27 cellular contexts compared by ENCODE assay signal in the genomic region with DNA sequence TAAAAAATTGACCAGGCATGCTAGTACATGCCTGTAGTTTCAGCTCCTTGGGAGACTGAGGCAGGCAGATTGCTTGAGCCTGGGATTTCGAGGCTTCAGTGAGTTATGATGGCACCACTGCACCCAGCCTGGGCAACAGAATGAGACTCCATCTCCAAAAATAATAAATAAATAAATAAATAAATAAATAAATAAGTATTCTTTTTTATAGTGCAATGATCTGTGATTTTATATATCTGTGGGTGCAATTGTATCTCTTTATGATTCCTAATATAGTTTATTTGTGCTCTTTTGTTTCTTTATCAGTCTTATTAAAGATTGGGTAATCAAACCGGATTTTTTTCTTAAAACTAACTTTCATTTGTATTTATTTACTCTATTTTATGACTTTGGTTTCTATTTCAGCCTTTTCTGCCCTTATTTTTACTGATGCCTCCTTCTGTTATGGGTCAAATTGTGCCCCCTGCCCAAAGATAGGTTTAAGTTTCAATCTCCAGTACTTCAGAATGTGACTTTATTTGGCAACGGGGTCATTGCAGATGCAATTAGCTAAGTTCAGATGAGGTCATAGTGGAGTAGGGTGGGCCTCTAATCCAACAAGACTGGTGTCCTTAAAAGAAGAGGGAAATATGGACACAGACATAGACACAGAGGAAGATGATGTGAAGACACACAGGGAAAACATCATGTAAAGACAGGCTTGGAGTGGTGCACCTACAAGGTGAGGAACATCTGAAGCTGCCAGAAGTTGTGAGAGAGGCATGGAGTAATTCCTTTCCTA.
"Had no signal": no experiment of that assay in that cellular context is flagged by ENCODE, and none has a peak within 500 bp of the region (broad histone marks: within the 10 kb centered on the region; RNA-seq: fewer than 3 reads in every experiment).

No MANE protein-coding gene starts in this region.

- H3K27me3 ChIP-seq: neural progenitor cell, ovary, right lobe of liver, sigmoid colon, stomach, tibial artery, transverse colon, upper lobe of right lung, uterus had no signal

- DNase-seq: natural killer cell; occipital lobe; ovary; posterior cingulate gyrus; psoas muscle; right cardiac atrium; right lobe of liver; sigmoid colon; small intestine; stimulated activated CD4-positive, alpha-beta T cell treated with anti-CD3 and anti-CD28 coated beads, Interleukin-15, amount 100 ng/mL, for 24 hours; stimulated activated CD4-positive, alpha-beta T cell treated with anti-CD3 and anti-CD28 coated beads, Interleukin-2, amount 100 ng/mL, for 24 hours; stimulated activated CD4-positive, alpha-beta T cell treated with anti-CD3 and anti-CD28 coated beads, Interleukin-2, amount 100 ng/mL, for 48 hours; stimulated activated CD4-positive, alpha-beta T cell treated with anti-CD3 and anti-CD28 coated beads, Interleukin-4, amount 100 ng/mL, for 24 hours; stimulated activated naive B cell treated with anti-CD40 and anti-IgM and Interleukin-4, amounts not matched to agents 10 μg/mL and 1 μg/mL and 100 μg/mL, for 72 hours; stimulated activated naive CD4-positive, alpha-beta T cell treated with Interleukin-2 at 50 U/mL for 16 hours; stomach; tibial artery; transverse colon; upper lobe of right lung; uterus had no signal

- ATAC-seq: natural killer cell; psoas muscle; right cardiac atrium; right lobe of liver; stimulated activated effector memory CD8-positive, alpha-beta T cell treated with anti-CD3 and anti-CD28 coated beads, Interleukin-12 subunit alpha, Interleukin-12 subunit beta, amount 100 ng/mL, for 72 hours; stimulated activated naive B cell treated with anti-CD40 and anti-IgM and Interleukin-4, amounts not matched to agents 10 μg/mL and 1 μg/mL and 100 μg/mL, for 72 hours; upper lobe of right lung had no signal

- H2AFZ ChIP-seq: neural progenitor cell, parathyroid adenoma had no signal

- H3K4me3 ChIP-seq: neural progenitor cell, ovary, psoas muscle, right lobe of liver, sigmoid colon, stomach, tibial artery, transverse colon, upper lobe of right lung, uterus had no signal

- H3K4me3 Mint-ChIP-seq: natural killer cell; nephron; neural progenitor cell; stimulated activated effector memory CD8-positive, alpha-beta T cell treated with anti-CD3 and anti-CD28 coated beads, Interleukin-12 subunit alpha, Interleukin-12 subunit beta, amount 100 ng/mL, for 72 hours; stimulated activated naive B cell treated with anti-CD40 and anti-IgM and Interleukin-4, amounts not matched to agents 10 μg/mL and 1 μg/mL and 100 μg/mL, for 72 hours; stimulated activated naive CD8-positive, alpha-beta T cell treated with anti-CD3 and anti-CD28 coated beads, Interleukin-15, Interleukin-2, amounts not matched to agents 100 ng/mL and 50 ng/mL, for 24 hours; type B pancreatic cell had no signal

- H3K27ac ChIP-seq: neural progenitor cell, ovary, parathyroid adenoma, psoas muscle, right lobe of liver, sigmoid colon, stomach, tibial artery, transverse colon, upper lobe of right lung, uterus had no signal

- FAIRE-seq: small intestine had no signal

- H3K4me1 Mint-ChIP-seq: natural killer cell; neural progenitor cell; stimulated activated effector memory CD8-positive, alpha-beta T cell treated with anti-CD3 and anti-CD28 coated beads, Interleukin-12 subunit alpha, Interleukin-12 subunit beta, amount 100 ng/mL, for 72 hours; stimulated activated naive B cell treated with anti-CD40 and anti-IgM and Interleukin-4, amounts not matched to agents 10 μg/mL and 1 μg/mL and 100 μg/mL, for 72 hours had no signal

- H3K4me1 ChIP-seq: neural progenitor cell, parathyroid adenoma, psoas muscle, right lobe of liver, sigmoid colon, upper lobe of right lung, uterus had no signal

- H3K9ac ChIP-seq: neural progenitor cell, parathyroid adenoma had no signal

- H3K27ac Mint-ChIP-seq: natural killer cell; nephron; neural progenitor cell; progenitor cell of endocrine pancreas; stimulated activated effector memory CD8-positive, alpha-beta T cell treated with anti-CD3 and anti-CD28 coated beads, Interleukin-12 subunit alpha, Interleukin-12 subunit beta, amount 100 ng/mL, for 72 hours; stimulated activated naive B cell treated with anti-CD40 and anti-IgM and Interleukin-4, amounts not matched to agents 10 μg/mL and 1 μg/mL and 100 μg/mL, for 72 hours; stimulated activated naive CD8-positive, alpha-beta T cell treated with anti-CD3 and anti-CD28 coated beads, Interleukin-15, Interleukin-2, amounts not matched to agents 100 ng/mL and 50 ng/mL, for 24 hours; type B pancreatic cell had no signal

- H3K36me3 Mint-ChIP-seq: natural killer cell; neural progenitor cell; stimulated activated effector memory CD8-positive, alpha-beta T cell treated with anti-CD3 and anti-CD28 coated beads, Interleukin-12 subunit alpha, Interleukin-12 subunit beta, amount 100 ng/mL, for 72 hours; stimulated activated naive B cell treated with anti-CD40 and anti-IgM and Interleukin-4, amounts not matched to agents 10 μg/mL and 1 μg/mL and 100 μg/mL, for 72 hours; type B pancreatic cell had no signal

- H3K27me3 Mint-ChIP-seq: progenitor cell of endocrine pancreas, type B pancreatic cell had no signal

- H3K79me2 ChIP-seq: parathyroid adenoma had no signal

- H3K9me3 Mint-ChIP-seq: natural killer cell; nephron; neural progenitor cell; stimulated activated effector memory CD8-positive, alpha-beta T cell treated with anti-CD3 and anti-CD28 coated beads, Interleukin-12 subunit alpha, Interleukin-12 subunit beta, amount 100 ng/mL, for 72 hours; stimulated activated naive B cell treated with anti-CD40 and anti-IgM and Interleukin-4, amounts not matched to agents 10 μg/mL and 1 μg/mL and 100 μg/mL, for 72 hours; stimulated activated naive CD8-positive, alpha-beta T cell treated with anti-CD3 and anti-CD28 coated beads, Interleukin-15, Interleukin-2, amounts not matched to agents 100 ng/mL and 50 ng/mL, for 24 hours; type B pancreatic cell had no signal

- H3K4me2 ChIP-seq: neural progenitor cell had no signal

- H3K9me3 ChIP-seq: ovary, psoas muscle, right lobe of liver, sigmoid colon, stomach, tibial artery, transverse colon, upper lobe of right lung, uterus had no signal

- H3K36me3 ChIP-seq: neural progenitor cell, ovary, right lobe of liver, sigmoid colon, stomach, tibial artery, transverse colon, upper lobe of right lung, uterus had no signal
